ENCODE assay signal across 10 cellular contexts in the genomic region with DNA sequence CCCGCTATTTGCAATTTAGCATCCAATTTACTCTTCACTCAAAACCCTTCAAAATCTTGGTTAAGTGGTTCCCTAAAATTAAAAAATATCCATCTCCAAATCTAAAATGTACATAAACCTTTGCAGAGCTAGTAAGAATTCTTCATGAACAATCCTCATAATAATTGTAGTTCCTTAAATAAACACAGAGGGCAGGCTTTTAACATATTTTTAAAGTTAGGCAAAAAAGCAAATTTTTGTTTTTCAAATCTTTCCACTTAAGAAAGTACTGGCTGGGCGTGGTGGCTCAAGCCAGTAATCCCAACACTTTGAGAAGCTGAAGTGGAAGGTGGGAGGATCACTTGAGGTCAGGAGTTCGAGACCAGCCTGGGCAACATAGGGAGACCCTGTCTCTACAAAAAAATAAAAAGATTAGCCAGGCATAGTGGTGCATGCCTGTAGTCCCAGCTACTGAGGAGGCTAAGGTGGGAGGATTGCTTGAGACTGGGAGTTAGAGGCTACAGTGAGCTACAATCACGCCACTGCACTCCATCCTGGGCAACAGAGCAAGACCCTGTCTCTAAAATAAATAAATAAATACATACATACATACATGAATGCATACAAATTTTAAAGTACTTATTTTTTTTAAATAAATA. TPM values are rescaled to one million over a fixed set of nuclear protein-coding genes. Genes with fewer than 3 reads are reported as not detected.
DNase-seq lines count a peak whose midpoint lies in the region; ATAC-seq and TF ChIP-seq lines count a peak whose summit lies in the region.
"Had no signal": no experiment of that assay in that cellular context is flagged by ENCODE, and none has a peak within 500 bp of the region (broad histone marks: within the 10 kb centered on the region; RNA-seq: fewer than 3 reads in every experiment).

No MANE protein-coding gene starts in this region.

- H3K4me1 Mint-ChIP-seq in stimulated activated effector memory CD8-positive, alpha-beta T cell treated with anti-CD3 and anti-CD28 coated beads, Interleukin-12 subunit alpha, Interleukin-12 subunit beta, amount 100 ng/mL, for 72 hours, result peaks cover 6% of the 10 kb centered on the region

- peaks cover 26% of the 10 kb centered on the region for H3K36me3 ChIP-seq in Panc1 (ENCODE audit: control insufficient read depth, insufficient read depth, low read length)

- no peaks in the 10 kb centered on the region for H3K9me3 Mint-ChIP-seq in stimulated activated effector memory CD8-positive, alpha-beta T cell treated with anti-CD3 and anti-CD28 coated beads, Interleukin-12 subunit alpha, Interleukin-12 subunit beta, amount 100 ng/mL, for 72 hours
- H3K9me3 Mint-ChIP-seq: activated T-helper 1 cell treated with anti-CD3 and anti-CD28 coated beads, Interleukin-12 subunit alpha, Interleukin-12 subunit beta, Interleukin-2, Interleukin-4 antibody, amounts not matched to agents 30 ng/mL and 10 ng/mL and 1 ng/mL, durations not matched to agents 14 hours and 24 hours and 36 hours had no signal

- DNase-seq in NOMO-1 treated with DMSO at 0.1 percent for 48 hours (lab: John Stamatoyannopoulos, UW; ENCODE audit: unreplicated experiment) (peak; percentile 32), NOMO-1 treated with dmso at 0.1 percent for 144 hours (lab: John Stamatoyannopoulos, UW; ENCODE audit: unreplicated experiment) (no peak), Panc1 (ENCODE audit: low read depth, low spot score) (no peak), fibroblast of peridontal ligament (ENCODE audit: extremely low read depth) (peak; percentile 74), NCI-H1436 treated with DMSO at 0.1 percent for 48 hours (lab: John Stamatoyannopoulos, UW) (no peak)
- DNase-seq in stimulated activated effector memory CD8-positive, alpha-beta T cell treated with anti-CD3 and anti-CD28 coated beads, Interleukin-12 subunit alpha, Interleukin-12 subunit beta, amount 100 ng/mL, for 72 hours (ENCODE audit: low spot score in 2 of 2), result no peak

- intact Hi-C loops in Panc1 (cut with micrococcal nuclease; ENCODE audit: unreplicated experiment), result no loop called here

- ATAC-seq in Panc1 (no peak), HG02840 (IDR thresholded peaks at IDR 0.05; ENCODE audit: low FRiP score, unreplicated experiment) (no peak), esophagus mucosa (no peak)
- ATAC-seq in stimulated activated effector memory CD8-positive, alpha-beta T cell treated with anti-CD3 and anti-CD28 coated beads, Interleukin-12 subunit alpha, Interleukin-12 subunit beta, amount 100 ng/mL, for 72 hours, result no peak

- H3K4me1 ChIP-seq in Panc1 (ENCODE audit: control insufficient read depth, insufficient read depth, low read length), result no peaks in the 10 kb centered on the region

- in situ Hi-C loops in Panc1 (cut with HindIII; ENCODE audit: low pct_unique_long_range_greater_than_20kb, low sequenced_read_pairs), result no loop called here

- CTCF ChIA-PET in Panc1 (lab: Charles Lee), result interaction anchor here (1.5 kb wide), 1 partner anchor 23 kb away, joined by 3 read pairs; no protein-coding TSS in a partner anchor

- peak; percentile 62 for TF ChIP-seq CTCF in Panc1 (IDR thresholded peaks at IDR 0.05)

- no peak overlapping the region for H3K4me3 ChIP-seq in Panc1 (ENCODE audit: low read depth in 2 of 2, low read length in 2 of 2)
- H3K4me3 ChIP-seq: BLaER1 treated with 17β-estradiol and CSF1 and Interleukin-3, amounts not matched to agents 10 nM and 100 nM had no signal

- no peak overlapping the region for H3K27ac ChIP-seq in Panc1 (ENCODE audit: low read length)
- H3K27ac ChIP-seq: BLaER1 treated with 17β-estradiol and CSF1 and Interleukin-3, amounts not matched to agents 10 nM and 100 nM had no signal

- peak overlapping the region; percentile 12 for H3K27ac Mint-ChIP-seq in stimulated activated effector memory CD8-positive, alpha-beta T cell treated with anti-CD3 and anti-CD28 coated beads, Interleukin-12 subunit alpha, Interleukin-12 subunit beta, amount 100 ng/mL, for 72 hours
- H3K27ac Mint-ChIP-seq: activated T-helper 1 cell treated with anti-CD3 and anti-CD28 coated beads, Interleukin-12 subunit alpha, Interleukin-12 subunit beta, Interleukin-2, Interleukin-4 antibody, amounts not matched to agents 30 ng/mL and 10 ng/mL and 1 ng/mL, durations not matched to agents 14 hours and 24 hours and 36 hours had no signal

- H3K36me3 Mint-ChIP-seq in stimulated activated effector memory CD8-positive, alpha-beta T cell treated with anti-CD3 and anti-CD28 coated beads, Interleukin-12 subunit alpha, Interleukin-12 subunit beta, amount 100 ng/mL, for 72 hours, result peaks cover 98% of the 10 kb centered on the region

- BruUV-seq in Panc1 (replicated peaks; lab: Mats Ljungman, UMichigan), result no TSS peak

- no peaks in the 10 kb centered on the region for H3K27me3 ChIP-seq in Panc1 (ENCODE audit: control insufficient read depth, insufficient read depth, low read length)
- H3K27me3 ChIP-seq: BLaER1 treated with 17β-estradiol and CSF1 and Interleukin-3, amounts not matched to agents 10 nM and 100 nM had no signal

- POLR2A ChIA-PET in Panc1 (lab: Charles Lee), result no interaction called here

- H3K9me3 ChIP-seq in Panc1 (ENCODE audit: control insufficient read depth, insufficient read depth, low read depth, low read length), result no peaks in the 10 kb centered on the region
- H3K9me3 ChIP-seq: BLaER1 treated with 17β-estradiol and CSF1 and Interleukin-3, amounts not matched to agents 10 nM and 100 nM had no signal

- H3K4me3 Mint-ChIP-seq in stimulated activated effector memory CD8-positive, alpha-beta T cell treated with anti-CD3 and anti-CD28 coated beads, Interleukin-12 subunit alpha, Interleukin-12 subunit beta, amount 100 ng/mL, for 72 hours, result no peak overlapping the region
- H3K4me3 Mint-ChIP-seq: activated T-helper 1 cell treated with anti-CD3 and anti-CD28 coated beads, Interleukin-12 subunit alpha, Interleukin-12 subunit beta, Interleukin-2, Interleukin-4 antibody, amounts not matched to agents 30 ng/mL and 10 ng/mL and 1 ng/mL, durations not matched to agents 14 hours and 24 hours and 36 hours had no signal

RNA-seq across cellular contexts. Expression of a gene that starts 25.1 kb away (rescaled TPM):
- total RNA-seq in Panc1 (2021; ENCODE audit: unreplicated experiment), result 32.6 TPM
- polyA plus RNA-seq in Panc1 (2012; ENCODE audit: insufficient read length), result 49.0 TPM
- 3.2 TPM for total RNA-seq in esophagus mucosa

RNA-seq across cellular contexts. Expression of a gene that starts 31.9 kb away (rescaled TPM):
- total RNA-seq in Panc1 (2021; ENCODE audit: unreplicated experiment) (79.0 TPM), esophagus mucosa (51.9 TPM)
- polyA plus RNA-seq in Panc1 (2012; ENCODE audit: insufficient read length), result 12.9 TPM

RNA-seq across cellular contexts. Expression of a gene that starts 42.0 kb away (rescaled TPM):
- total RNA-seq in Panc1 (2021; ENCODE audit: unreplicated experiment) (145 TPM), esophagus mucosa (49.3 TPM)
- polyA plus RNA-seq in Panc1 (2012; ENCODE audit: insufficient read length), result 98.5 TPM

Comparison
In these comparisons a context has a peak if more than half of its experiments do, and no peak if none do; other contexts are left out.
1. DNase-seq: peak in NOMO-1 treated with DMSO at 0.1 percent for 48 hours (single experiment) and fibroblast of peridontal ligament (single experiment); none in NOMO-1 treated with dmso at 0.1 percent for 144 hours (single experiment), Panc1 (single experiment), stimulated activated effector memory CD8-positive, alpha-beta T cell treated with anti-CD3 and anti-CD28 coated beads, Interleukin-12 subunit alpha, Interleukin-12 subunit beta, amount 100 ng/mL, for 72 hours (0 of 2) and NCI-H1436 treated with DMSO at 0.1 percent for 48 hours (single experiment).